Comparison of ENCODE assay signal across 11 cellular contexts in genomic region chr3:50241163-50241562, GRCh38. TPM values are rescaled to one million over a fixed set of nuclear protein-coding genes. Genes with fewer than 3 reads are reported as not detected.
DNase-seq lines count a peak whose midpoint lies in the region; ATAC-seq and TF ChIP-seq lines count a peak whose summit lies in the region.
"Had no signal": no experiment of that assay in that cellular context is flagged by ENCODE, and none has a peak within 500 bp of the region (broad histone marks: within the 10 kb centered on the region; RNA-seq: fewer than 3 reads in every experiment).

No MANE protein-coding gene starts in this region.

- no peak overlapping the region for H3K23ac ChIP-seq in H9 (ENCODE audit: insufficient read length, low read depth, low read length)

- peaks cover 17% of the 10 kb centered on the region for H3K23me2 ChIP-seq in H9 (ENCODE audit: insufficient read length, low read depth, low read length, poor library complexity, severe bottlenecking)

- H3T11ph ChIP-seq in H9 (ENCODE audit: low read length) = no peak overlapping the region

- H3K4me2 ChIP-seq in H9 (ENCODE audit: insufficient read depth, insufficient read length, low read length) = peak overlapping the region; percentile 70
- H3K4me2 ChIP-seq in OCI-LY7 (ENCODE audit: low read length) = peak overlapping the region; percentile 62

- H3K4me3 Mint-ChIP-seq in H9 = peak overlapping the region; percentile 54 to 74

- H3K27ac Mint-ChIP-seq in H9 = peak overlapping the region; percentile 97 to 99 (median 98)

- H4K20me1 ChIP-seq in H9 (ENCODE audit: control insufficient read depth, insufficient read depth, insufficient read length) = no peaks in the 10 kb centered on the region
- peaks cover 10% of the 10 kb centered on the region; the same call in 1 of the 2 replicates for H4K20me1 ChIP-seq in OCI-LY7 (ENCODE audit: insufficient read depth, low read length)

- H3K14ac ChIP-seq in H9 (ENCODE audit: insufficient read depth, low read length) = 0 out of 2 replicates have a peak overlapping the region, but pooled peaks have one; percentile 6

- H2BK5ac ChIP-seq in H9 (ENCODE audit: insufficient read length, low read length) = no peak overlapping the region

- H3K4me1 Mint-ChIP-seq in H9 = peaks cover 74 to 86% of the 10 kb centered on the region in 2 experiments

- H4K91ac ChIP-seq in H9 (ENCODE audit: insufficient read length, low read depth, low read length) = no peak overlapping the region

- POLR2A ChIA-PET in OCI-LY7 (lab: Charles Lee) = interaction anchor here (0.6 to 1.0 kb wide), 2 partner anchors 31 to 46 kb away, joined by 3 to 12 read pairs; no protein-coding TSS in a partner anchor

- H3K9me3 ChIP-seq in H9 (ENCODE audit: control insufficient read depth, low read depth, low read length) = no peaks in the 10 kb centered on the region
- no peaks in the 10 kb centered on the region for H3K9me3 ChIP-seq in OCI-LY7 (ENCODE audit: low read length)
- H3K9me3 ChIP-seq in esophagus muscularis mucosa = no peaks in the 10 kb centered on the region
- no peaks in the 10 kb centered on the region for H3K9me3 ChIP-seq in sigmoid colon

- peak; percentile 96 for DNase-seq in H9
- DNase-seq in OCI-LY7 (ENCODE audit: low spot score) = no peak
- no peak for DNase-seq in esophagus muscularis mucosa (ENCODE audit: extremely low spot score)
- no peak for DNase-seq in sigmoid colon
- no peak for DNase-seq in NCI-H2196 (lab: John Stamatoyannopoulos, UW; ENCODE audit: unreplicated experiment)
- DNase-seq in DMS53 treated with DMSO at 0.1 percent for 48 hours (lab: John Stamatoyannopoulos, UW; ENCODE audit: unreplicated experiment) = no peak
- no peak for DNase-seq in NCI-H187 treated with DMSO at 0.1 percent for 48 hours (lab: John Stamatoyannopoulos, UW)
- DNase-seq in foreskin keratinocyte = no peak
- DNase-seq: foreskin melanocyte, NCI-H2081 treated with DMSO at 0.1 percent for 48 hours had no signal

- TF ChIP-seq CTCF in H9 (conservative IDR thresholded peaks at IDR 0.05) (no peak), OCI-LY7 (conservative IDR thresholded peaks at IDR 0.05; ENCODE audit: low read length) (no peak), esophagus muscularis mucosa (IDR thresholded peaks at IDR 0.05) (no peak), sigmoid colon (IDR thresholded peaks at IDR 0.05) (no peak), foreskin keratinocyte (conservative IDR thresholded peaks at IDR 0.05) (no peak)

- peak overlapping the region; percentile 47 for H3K9ac ChIP-seq in H9 (ENCODE audit: extremely low read depth, insufficient read length, low read length)

- no peak overlapping the region for H3K18ac ChIP-seq in H9 (ENCODE audit: insufficient read length, low read depth, low read length)

- H3K79me1 ChIP-seq in H9 (ENCODE audit: insufficient read depth, low read depth, low read length, poor library complexity, severe bottlenecking) = peaks cover 11% of the 10 kb centered on the region

- H3K4ac ChIP-seq in H9 (ENCODE audit: low read depth, low read length) = no peak overlapping the region

- H4K8ac ChIP-seq in H9 (replicated peaks; ENCODE audit: insufficient read length, low read depth, low read length) = no peak overlapping the region

- no TSS peak for BruUV-seq in OCI-LY7 (replicated peaks; lab: Mats Ljungman, UMichigan)

- intact Hi-C loops in OCI-LY7 (cut with micrococcal nuclease; ENCODE audit: unreplicated experiment) (no loop called here), esophagus muscularis mucosa (cut with DNase I) (no loop called here), sigmoid colon (cut with DNase I) (no loop called here)

- peaks cover 6 to 19% (median 17%) of the 10 kb centered on the region in 3 experiments; a peak in 5 of 7 replicates for H3K36me3 Mint-ChIP-seq in H9 (ENCODE audit: insufficient read depth in 1 of 3, low read depth in 3 of 3)

- ATAC-seq in foreskin keratinocyte = no peak

- no peak overlapping the region for H2BK20ac ChIP-seq in H9 (ENCODE audit: low read depth, low read length, poor library complexity, severe bottlenecking)

- TF ChIP-seq EP300 in esophagus muscularis mucosa (IDR thresholded peaks at IDR 0.05) (no peak), sigmoid colon (IDR thresholded peaks at IDR 0.05) (no peak)

- no peak overlapping the region for H3K56ac ChIP-seq in H9 (ENCODE audit: insufficient read length, low read depth, low read length)

- H3K27me3 ChIP-seq in H9 (ENCODE audit: insufficient read depth, low read length) = no peaks in the 10 kb centered on the region
- H3K27me3 ChIP-seq in esophagus muscularis mucosa = no peaks in the 10 kb centered on the region
- H3K27me3 ChIP-seq in sigmoid colon = no peaks in the 10 kb centered on the region
- no peaks in the 10 kb centered on the region for H3K27me3 ChIP-seq in foreskin keratinocyte

- no peaks in the 10 kb centered on the region for H3K27me3 Mint-ChIP-seq in H9 (ENCODE audit: low read depth)

- no peak overlapping the region for H3K4me3 ChIP-seq in OCI-LY7 (ENCODE audit: low read depth, low read length, poor library complexity, severe bottlenecking)
- no peak overlapping the region for H3K4me3 ChIP-seq in esophagus muscularis mucosa
- H3K4me3 ChIP-seq in sigmoid colon = no peak overlapping the region

- no peak overlapping the region for H2AK5ac ChIP-seq in H9 (ENCODE audit: insufficient read length, low read length)

- H2BK120ac ChIP-seq in H9 (ENCODE audit: low read depth, low read length, poor library complexity, severe bottlenecking) = no peak overlapping the region

- H2AFZ ChIP-seq in H9 (ENCODE audit: low read length) (no peak overlapping the region), OCI-LY7 (ENCODE audit: low read length) (no peak overlapping the region)

- no CpG with 5 or more reads among the region's 4 CpGs for WGBS in H9 (ENCODE audit: extremely low coverage, insufficient read length, low lambda C conversion rate)
- WGBS in esophagus muscularis mucosa = 55% methylated on average over 4 of the region's 4 CpGs
- WGBS in sigmoid colon, 2 donors = 81 to 85% methylated on average over 4 of the region's 4 CpGs

- no peaks in the 10 kb centered on the region for H3K9me3 Mint-ChIP-seq in H9

- H2BK15ac ChIP-seq in H9 (ENCODE audit: low read depth, low read length) = no peak overlapping the region

- CTCF ChIA-PET in OCI-LY7 (lab: Charles Lee; ENCODE audit: unreplicated experiment) = interaction anchor here (0.6 to 1.5 kb wide), 3 partner anchors 12 to 44 kb away, joined by 3 to 5 read pairs (median 5); no protein-coding TSS in a partner anchor

- H3K9me2 ChIP-seq in OCI-LY7 (ENCODE audit: insufficient read depth, low read length) = no peaks in the 10 kb centered on the region

- peaks cover 39% of the 10 kb centered on the region; the same call in 1 of the 2 replicates for H3K36me3 ChIP-seq in OCI-LY7 (ENCODE audit: insufficient read depth, low read length)
- H3K36me3 ChIP-seq in esophagus muscularis mucosa = peaks cover 0 to 16% (median 7%) of the 10 kb centered on the region in 4 donors
- no peaks in the 10 kb centered on the region for H3K36me3 ChIP-seq in sigmoid colon

- peaks cover 32% of the 10 kb centered on the region; the same call in 1 of the 2 replicates for H3K79me2 ChIP-seq in H9 (ENCODE audit: insufficient read depth, low read length)
- H3K79me2 ChIP-seq in OCI-LY7 (ENCODE audit: insufficient read depth, low read depth, low read length) = peaks cover 71% of the 10 kb centered on the region

- no peak overlapping the region for H4K5ac ChIP-seq in H9 (ENCODE audit: insufficient read length, low read depth, low read length)

- H3K4me1 ChIP-seq in H9 (ENCODE audit: insufficient read depth, low read length) (peaks cover 15% of the 10 kb centered on the region; the same call in 1 of the 2 replicates), OCI-LY7 (ENCODE audit: insufficient read depth, low read length, poor library complexity, severe bottlenecking) (peaks cover 68% of the 10 kb centered on the region), esophagus muscularis mucosa (peaks cover 87 to 96% (median 94%) of the 10 kb centered on the region in 4 donors), sigmoid colon (peaks cover 0 to 95% (median 79%) of the 10 kb centered on the region in 4 donors), foreskin keratinocyte (peaks cover 4% of the 10 kb centered on the region)

- H2BK12ac ChIP-seq in H9 (ENCODE audit: insufficient read length, low read depth, low read length) = no peak overlapping the region

- no peak overlapping the region for H3K27ac ChIP-seq in H9 (ENCODE audit: insufficient read length, low read depth, low read length)
- H3K27ac ChIP-seq in OCI-LY7 (ENCODE audit: low read depth, low read length, poor library complexity, severe bottlenecking) = no peak overlapping the region
- peak overlapping the region; percentile 88 to 92 (median 90) for H3K27ac ChIP-seq in esophagus muscularis mucosa (replicated peaks in 1 of 4)
- peak overlapping the region; percentile 87 to 94 (median 90) for H3K27ac ChIP-seq in sigmoid colon
- H3K27ac ChIP-seq in foreskin keratinocyte = no peak overlapping the region

- TF ChIP-seq POLR2A in esophagus muscularis mucosa (IDR thresholded peaks at IDR 0.05; ENCODE audit: low read depth) (no peak), sigmoid colon (IDR thresholded peaks at IDR 0.05) (no peak)

RNA-seq across cellular contexts. Expression of gene GNAI2, which starts 5.2 kb away (rescaled TPM):
- 210 and 218 TPM in 2 replicates for total RNA-seq in H9 (2021)
- 165 and 190 TPM in 2 replicates for total RNA-seq in OCI-LY7 (2014; rRNA removed; shearing (Covaris generic))
- 256 and 266 TPM in 2 replicates for total RNA-seq in OCI-LY7 (2022)
- total RNA-seq in esophagus muscularis mucosa = 100 to 1,000 TPM; 149 to 297 (median 239) TPM
- 100 to 1,000 TPM; 149 to 171 (median 163) TPM for total RNA-seq in sigmoid colon
- 100 to 1,000 TPM in 1 of 3 donors, 10 to 100 TPM in 2; 43.9 to 125 (median 64.3) TPM for polyA plus RNA-seq in sigmoid colon
- total RNA-seq in foreskin keratinocyte = 242 and 258 TPM in 2 replicates
- polyA plus RNA-seq in foreskin keratinocyte = 243 and 258 TPM in 2 replicates

RNA-seq across cellular contexts. Expression of gene SEMA3B, which starts 27.8 kb away (rescaled TPM):
- total RNA-seq in H9 (2021) = 4.4 and 6.4 TPM in 2 replicates
- total RNA-seq in OCI-LY7 (2014; rRNA removed; shearing (Covaris generic)) = 0.10 and 0.28 TPM in 2 replicates
- 0.82 and 1.2 TPM in 2 replicates for total RNA-seq in OCI-LY7 (2022)
- 10 to 100 TPM; 37.4 to 66.6 (median 46.4) TPM for total RNA-seq in esophagus muscularis mucosa
- total RNA-seq in sigmoid colon = 10 to 100 TPM in 3 of 4 donors, 1 to 10 TPM in 1; 7.9 to 54.6 (median 25.0) TPM
- 10 to 100 TPM; 12.0 to 39.2 (median 15.3) TPM for polyA plus RNA-seq in sigmoid colon
- total RNA-seq in foreskin keratinocyte = 1.1 and 2.0 TPM in 2 replicates
- 1.3 and 2.3 TPM in 2 replicates for polyA plus RNA-seq in foreskin keratinocyte

RNA-seq across cellular contexts. Expression of gene SLC38A3, which starts 36.1 kb away (rescaled TPM):
- total RNA-seq in H9 (2021) (1.4 and 3.2 TPM in 2 replicates), OCI-LY7 (2022) (not detected in 2 replicates), esophagus muscularis mucosa (under 1 TPM in 2 of 4 donors, not detected in 2; 0.11 to 0.39 TPM), sigmoid colon (under 1 TPM in 1 of 4 donors, not detected in 3; 0.28 TPM), foreskin keratinocyte (not detected in 2 replicates)
- total RNA-seq in OCI-LY7 (2014; rRNA removed; shearing (Covaris generic)) = not detected in 2 replicates
- polyA plus RNA-seq in sigmoid colon (under 1 TPM in 1 of 3 donors, not detected in 2; 0.07 TPM), foreskin keratinocyte (0.09 TPM in 1 of 2 replicates, not detected in the other)

RNA-seq across cellular contexts. Expression of gene LSMEM2, which starts 37.7 kb away (rescaled TPM):
- 0.24 and 0.50 TPM in 2 replicates for total RNA-seq in H9 (2021)
- not detected in 2 replicates for total RNA-seq in OCI-LY7 (2014; rRNA removed; shearing (Covaris generic))
- total RNA-seq in OCI-LY7 (2022) = not detected in 2 replicates
- total RNA-seq in esophagus muscularis mucosa = not detected
- total RNA-seq in sigmoid colon = not detected
- under 1 TPM in 2 of 3 donors, not detected in 1; 0.13 to 0.46 TPM for polyA plus RNA-seq in sigmoid colon
- total RNA-seq in foreskin keratinocyte = not detected in 2 replicates
- 0.04 TPM in 1 of 2 replicates, not detected in the other for polyA plus RNA-seq in foreskin keratinocyte
- total RNA-seq: activated CD8-positive, alpha-beta memory T cell treated with anti-CD3 and anti-CD28 coated beads for 36 hours had no signal

RNA-seq across cellular contexts. Expression of gene GNAT1, which starts 49.8 kb away (rescaled TPM):
- 0.18 TPM in 1 of 2 replicates, not detected in the other for total RNA-seq in H9 (2021)
- not detected in 2 replicates for total RNA-seq in OCI-LY7 (2014; rRNA removed; shearing (Covaris generic))
- not detected in 2 replicates for total RNA-seq in OCI-LY7 (2022)
- total RNA-seq in esophagus muscularis mucosa = not detected
- total RNA-seq in sigmoid colon = not detected
- under 1 TPM in 1 of 3 donors, not detected in 2; 0.06 TPM for polyA plus RNA-seq in sigmoid colon
- total RNA-seq in foreskin keratinocyte = 0.03 TPM in 1 of 2 replicates, not detected in the other
- not detected in 2 replicates for polyA plus RNA-seq in foreskin keratinocyte
- total RNA-seq: activated CD8-positive, alpha-beta memory T cell treated with anti-CD3 and anti-CD28 coated beads for 36 hours had no signal

Comparison
In these comparisons a context has a peak if more than half of its experiments do, and no peak if none do; other contexts are left out.
1. H3K27ac ChIP-seq: peak in esophagus muscularis mucosa (4 of 4) and sigmoid colon (4 of 4); none in H9 (single experiment), OCI-LY7 (single experiment) and foreskin keratinocyte (single experiment).